ENCODE assay signal across 12 cellular contexts in the genomic region with DNA sequence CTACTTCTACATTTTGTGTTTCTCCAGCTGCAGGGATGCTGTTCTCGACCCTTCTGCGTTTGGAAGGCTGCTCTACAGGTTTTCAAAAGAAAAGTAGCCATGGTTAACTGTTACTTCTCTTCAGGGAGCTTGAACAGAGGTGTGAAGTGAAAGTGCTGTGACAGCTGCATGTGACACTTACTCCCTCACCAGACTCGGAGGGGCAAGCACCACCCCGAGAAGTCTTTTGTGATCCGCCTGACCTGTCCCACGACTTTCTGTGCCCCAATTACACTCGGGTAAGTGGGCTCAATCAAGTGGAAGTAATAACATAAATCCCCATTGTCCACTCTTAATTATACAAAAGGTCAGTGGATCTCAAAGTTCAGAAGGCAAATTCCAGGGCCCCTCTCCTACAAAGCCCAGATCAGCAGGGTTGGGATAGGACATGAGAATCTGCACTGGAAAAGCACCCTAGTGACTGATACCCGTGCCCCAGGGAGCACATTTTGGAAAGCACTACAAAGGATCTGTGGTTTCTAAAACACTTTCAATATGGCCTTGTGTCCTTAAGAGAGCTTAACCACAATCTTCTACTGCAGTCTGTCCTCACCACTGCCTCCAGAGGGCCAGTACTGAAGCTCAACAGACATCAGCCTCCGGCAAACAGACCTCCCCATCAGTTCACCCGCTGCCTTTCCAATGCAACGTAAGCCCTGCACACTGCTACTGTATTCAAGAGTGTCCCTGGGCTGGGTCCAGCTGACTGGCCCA.
A peak's percentile ranks its signal among the peaks of the same experiment; 100 is the strongest.
DNase-seq lines count a peak whose midpoint lies in the region; TF ChIP-seq lines count a peak whose summit lies in the region.
"Had no signal": no experiment of that assay in that cellular context is flagged by ENCODE, and none has a peak within 500 bp of the region (broad histone marks: within the 10 kb centered on the region; RNA-seq: fewer than 3 reads in every experiment).

No MANE protein-coding gene starts in this region.

- POLR2A ChIA-PET in RWPE1 (lab: Yijun Ruan, JAX; ENCODE audit: low non-redundant PET): no interaction called here

- H3K27ac ChIP-seq in RWPE1: no peak overlapping the region
- H3K27ac ChIP-seq: esophagus squamous epithelium had no signal

- CTCF ChIA-PET in RWPE1 (lab: Yijun Ruan, JAX): interaction anchor here (0.6 to 1.1 kb wide), 2 partner anchors 92 to 758 kb away, joined by 3 to 4 read pairs; no protein-coding TSS in a partner anchor

- peaks cover 5% of the 10 kb centered on the region for H3K4me1 Mint-ChIP-seq in activated T-cell treated with anti-CD3 and anti-CD28 coated beads, Interleukin-2, amount 50 U/mL, for 24 hours (ENCODE audit: low read depth)
- H3K4me1 Mint-ChIP-seq in dendritic cell treated with granulocyte-macrophage colony-stimulating factor and Interleukin-4, amounts not matched to agents 40 ng/mL and 50 ng/mL, for 4 days (ENCODE audit: low read depth): no peaks in the 10 kb centered on the region

- TF ChIP-seq CTCF in NB4 (IDR thresholded peaks at IDR 0.05; ENCODE audit: low read depth, low read length) (no peak), retinal pigment epithelial cell (conservative IDR thresholded peaks at IDR 0.05; ENCODE audit: low read depth, low read length) (peak; percentile 33), RWPE1 (conservative IDR thresholded peaks at IDR 0.05; ENCODE audit: low read depth) (no peak)

- no peak for TF ChIP-seq POLR2A in NB4 (IDR thresholded peaks at IDR 0.05; ENCODE audit: extremely low read depth, insufficient read length)

- H3K4me3 Mint-ChIP-seq in activated T-cell treated with anti-CD3 and anti-CD28 coated beads, Interleukin-2, amount 50 U/mL, for 24 hours: no peak overlapping the region
- H3K4me3 Mint-ChIP-seq in dendritic cell treated with granulocyte-macrophage colony-stimulating factor and Interleukin-4, amounts not matched to agents 40 ng/mL and 50 ng/mL, for 4 days: no peak overlapping the region

- DNase-seq in activated T-cell treated with anti-CD3 and anti-CD28 coated beads, Interleukin-2, amount 50 U/mL, for 24 hours: no peak
- DNase-seq in activated T-cell treated with anti-CD3 and anti-CD28 coated beads, Interleukin-2, amount 50 U/mL, for 48 hours: no peak
- DNase-seq in NB4 (ENCODE audit: low read depth) (peak; percentile 24), retinal pigment epithelial cell (ENCODE audit: low read depth) (no peak), T-helper 9 cell (no peak), COLO668 (lab: John Stamatoyannopoulos, UW; ENCODE audit: unreplicated experiment) (no peak), RWPE1 (ENCODE audit: low spot score) (no peak)
- DNase-seq: activated CD4-positive, alpha-beta T cell treated with anti-CD3 and anti-CD28 coated beads for 48 hours; aorta; esophagus squamous epithelium; nucleus accumbens had no signal

- intact Hi-C loops in dendritic cell treated with granulocyte-macrophage colony-stimulating factor and Interleukin-4, amounts not matched to agents 40 ng/mL and 50 ng/mL, for 4 days (cut with micrococcal nuclease): no loop called here

- no peaks in the 10 kb centered on the region for H3K9me3 Mint-ChIP-seq in activated T-cell treated with anti-CD3 and anti-CD28 coated beads, Interleukin-2, amount 50 U/mL, for 24 hours
- H3K9me3 Mint-ChIP-seq in dendritic cell treated with granulocyte-macrophage colony-stimulating factor and Interleukin-4, amounts not matched to agents 40 ng/mL and 50 ng/mL, for 4 days: no peaks in the 10 kb centered on the region

- H3K36me3 Mint-ChIP-seq in activated T-cell treated with anti-CD3 and anti-CD28 coated beads, Interleukin-2, amount 50 U/mL, for 24 hours (ENCODE audit: low read depth): peaks cover 100% of the 10 kb centered on the region
- peaks cover 100% of the 10 kb centered on the region for H3K36me3 Mint-ChIP-seq in dendritic cell treated with granulocyte-macrophage colony-stimulating factor and Interleukin-4, amounts not matched to agents 40 ng/mL and 50 ng/mL, for 4 days (ENCODE audit: low read depth)

- no peaks in the 10 kb centered on the region for H3K27me3 Mint-ChIP-seq in activated T-cell treated with anti-CD3 and anti-CD28 coated beads, Interleukin-2, amount 50 U/mL, for 24 hours
- H3K27me3 Mint-ChIP-seq in dendritic cell treated with granulocyte-macrophage colony-stimulating factor and Interleukin-4, amounts not matched to agents 40 ng/mL and 50 ng/mL, for 4 days: no peaks in the 10 kb centered on the region

- H3K27ac Mint-ChIP-seq in activated T-cell treated with anti-CD3 and anti-CD28 coated beads, Interleukin-2, amount 50 U/mL, for 24 hours: peak overlapping the region; percentile 42
- peak overlapping the region; percentile 19 for H3K27ac Mint-ChIP-seq in dendritic cell treated with granulocyte-macrophage colony-stimulating factor and Interleukin-4, amounts not matched to agents 40 ng/mL and 50 ng/mL, for 4 days

- no peak overlapping the region for H3K4me3 ChIP-seq in NB4 (ENCODE audit: low read depth, low read length)
- no peak overlapping the region for H3K4me3 ChIP-seq in retinal pigment epithelial cell (ENCODE audit: low read length)
- H3K4me3 ChIP-seq: esophagus squamous epithelium had no signal
